In the genomic region with DNA sequence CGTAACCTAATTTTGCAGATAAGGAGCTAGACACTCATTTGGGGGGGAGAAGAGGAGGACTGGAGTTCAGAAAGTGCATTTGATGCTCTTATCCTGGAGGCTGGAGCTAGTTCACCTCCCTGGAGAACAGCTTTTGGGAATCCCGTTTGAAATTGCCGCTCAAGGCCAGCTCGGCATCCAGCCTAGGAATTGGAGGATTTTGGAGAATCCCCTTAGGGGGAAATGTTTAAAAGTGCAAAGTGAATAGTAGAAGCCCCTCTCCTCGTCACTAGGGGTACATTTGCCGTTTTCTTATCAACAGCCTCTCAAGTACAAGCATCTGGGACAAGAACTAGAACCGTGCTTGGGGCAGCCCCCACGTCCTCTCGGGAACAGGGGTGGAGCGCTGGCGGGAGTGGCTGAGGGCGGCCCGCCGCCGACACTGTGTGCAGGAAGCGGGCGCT, we compare ENCODE assay signal across 8 cellular contexts. TPM values are rescaled to one million over a fixed set of nuclear protein-coding genes. Genes with fewer than 3 reads are reported as not detected.
A peak's percentile ranks its signal among the peaks of the same experiment; 100 is the strongest.
DNase-seq lines count a peak whose midpoint lies in the region; ATAC-seq and TF ChIP-seq lines count a peak whose summit lies in the region.

No MANE protein-coding gene starts in this region.

- H3K4me3 ChIP-seq in AG09309 (ENCODE audit: control insufficient read depth, low read depth, low read length) (peak overlapping the region; percentile 77), mucosa of descending colon (peak overlapping the region; percentile 31), tibial artery (peak overlapping the region; percentile 85 to 92)

- H3K36me3 ChIP-seq in mucosa of descending colon (ENCODE audit: low read depth) (no peaks in the 10 kb centered on the region), tibial artery (no peaks in the 10 kb centered on the region)

- H3K4me1 ChIP-seq in mucosa of descending colon (ENCODE audit: low read depth) (peaks cover 25% of the 10 kb centered on the region), tibial artery (peaks cover 0 to 37% (median 19%) of the 10 kb centered on the region in 4 donors)

- ATAC-seq in GM18870 (IDR thresholded peaks at IDR 0.05; ENCODE audit: unreplicated experiment) (peak; percentile 19), HG03342 (IDR thresholded peaks at IDR 0.05; ENCODE audit: unreplicated experiment) (peak; percentile 25), mucosa of descending colon (peak; percentile 70)

- intact Hi-C loops in mucosa of descending colon (cut with DNase I, micrococcal nuclease) (no loop called here), tibial artery (cut with DNase I; ENCODE audit: low total_unique reads) (loop anchor here (2.0 to 5.0 kb wide), 2 partner anchors 80 to 102 kb away; partner anchors contain the start of genes GEMIN5 and LARP1)

- H3K9me3 ChIP-seq in mucosa of descending colon (no peaks in the 10 kb centered on the region), tibial artery (no peaks in the 10 kb centered on the region)

- H3K27ac ChIP-seq in tibial artery = peak overlapping the region; percentile 98

- DNase-seq in AG09309 (ENCODE audit: low read depth) (no peak), T-helper 2 cell (peak in 3 of 5 experiments; percentile 31 to 65 (median 41)), mucosa of descending colon (no peak), tibial artery (peak; percentile 89 to 95), D341Med (ENCODE audit: low spot score) (no peak)
- DNase-seq in effector CD8-positive, alpha-beta T cell (lab: John Stamatoyannopoulos, UW) = peak; percentile 49

- H3K27me3 ChIP-seq in tibial artery = no peaks in the 10 kb centered on the region

- TF ChIP-seq CTCF in AG09309 (IDR thresholded peaks at IDR 0.05; ENCODE audit: control insufficient read depth, insufficient read depth, low read depth, low read length, missing control alignments) (no peak), mucosa of descending colon (IDR thresholded peaks at IDR 0.05) (no peak), tibial artery (IDR thresholded peaks at IDR 0.05) (no peak)

RNA-seq across cellular contexts. Expression of gene CNOT8, which starts 1.3 kb away (rescaled TPM):
- total RNA-seq in mucosa of descending colon = 10 to 100 TPM; 55.4 to 60.3 (median 58.9) TPM

RNA-seq across cellular contexts. Expression of gene FAXDC2, which starts 6.7 kb away (rescaled TPM):
- 10 to 100 TPM; 18.1 to 55.9 (median 20.9) TPM for total RNA-seq in mucosa of descending colon

Comparison
In these comparisons a context has a peak if more than half of its experiments do, and no peak if none do; other contexts are left out.
1. DNase-seq: peak in T-helper 2 cell (3 of 5), effector CD8-positive, alpha-beta T cell (single experiment) and tibial artery (2 of 2); none in AG09309 (single experiment), mucosa of descending colon (0 of 3) and D341Med (single experiment).
2. H3K4me3 ChIP-seq: peak in every context shown above with its lines; median percentile 88 in tibial artery; 77 in AG09309; 31 in mucosa of descending colon.
3. ATAC-seq: peak in every context shown above with its lines; median percentile 70 in mucosa of descending colon; 25 in HG03342; 19 in GM18870.